ENCODE assay signal across 13 cellular contexts in genomic region chr19:54141356-54141755, GRCh38. TPM values are rescaled to one million over a fixed set of nuclear protein-coding genes. Genes with fewer than 3 reads are reported as not detected.
DNase-seq lines count a peak whose midpoint lies in the region; TF ChIP-seq lines count a peak whose summit lies in the region.
"Had no signal": no experiment of that assay in that cellular context is flagged by ENCODE, and none has a peak within 500 bp of the region (broad histone marks: within the 10 kb centered on the region; RNA-seq: fewer than 3 reads in every experiment).

No MANE protein-coding gene starts in this region.

- POLR2A ChIA-PET in A673 (lab: Charles Lee; ENCODE audit: low non-redundant PET) = no interaction called here

- H3K4me3 ChIP-seq in foreskin fibroblast (ENCODE audit: low read depth in 1 of 2, low read length in 2 of 2) (peak overlapping the region; percentile 4 to 16), A673 (ENCODE audit: low read depth, low read length, poor library complexity, severe bottlenecking) (no peak overlapping the region)

- no peaks in the 10 kb centered on the region for H3K9me3 ChIP-seq in A673 (ENCODE audit: low read depth, low read length, poor library complexity, severe bottlenecking)

- TF ChIP-seq CTCF in foreskin fibroblast (IDR thresholded peaks at IDR 0.05; ENCODE audit: low read depth, low read length) (no peak), A673 (conservative IDR thresholded peaks at IDR 0.05; ENCODE audit: low read depth, low read length) (no peak)

- CTCF ChIA-PET in A673 (lab: Charles Lee) = no interaction called here

- BruUV-seq in A673 (replicated peaks; lab: Mats Ljungman, UMichigan) = no TSS peak

- no peak overlapping the region for H3K27ac ChIP-seq in A673 (ENCODE audit: low read depth, low read length, poor library complexity, severe bottlenecking)

- DNase-seq in HCEC 1CT (peak; percentile 9), foreskin fibroblast (peak; percentile 63 to 86), DMS 273 treated with DMSO at 0.1 percent for 48 hours (lab: John Stamatoyannopoulos, UW) (no peak), A673 (ENCODE audit: low spot score) (no peak)
- DNase-seq: activated CD4-positive, alpha-beta T cell treated with anti-CD3 and anti-CD28 coated beads, Interleukin-2, amount 10 ng/mL, durations not matched to agents 24 days and 14 days; activated T-cell treated with anti-CD3 and anti-CD28 coated beads, Interleukin-2, amount 50 U/mL, for 48 hours; CD8-positive, alpha-beta T cell; GDM1; hippocampal formation; NCI-H2107; NCI-H82; RPMI8226; T-helper 17 cell had no signal

- no peaks in the 10 kb centered on the region for H3K27me3 ChIP-seq in A673 (replicated peaks; ENCODE audit: insufficient read depth, low read depth, low read length, poor library complexity)

- H3K4me1 ChIP-seq in A673 (ENCODE audit: insufficient read depth, low read length, poor library complexity, severe bottlenecking) = peaks cover 12% of the 10 kb centered on the region

- intact Hi-C loops in A673 (cut with micrococcal nuclease; ENCODE audit: unreplicated experiment) = no loop called here

- peaks cover 64% of the 10 kb centered on the region for H3K36me3 ChIP-seq in A673 (ENCODE audit: insufficient read depth, low read length, poor library complexity, severe bottlenecking)

RNA-seq across cellular contexts. Expression of gene CNOT3, which starts 3.8 kb away (rescaled TPM):
- 90.8 and 102 TPM in 2 replicates for total RNA-seq in A673 (2021)

RNA-seq across cellular contexts. Expression of gene LENG1, which starts 18.2 kb away (rescaled TPM):
- 8.8 and 9.7 TPM in 2 replicates for total RNA-seq in A673 (2021)

RNA-seq across cellular contexts. Expression of gene PRPF31, which starts 25.8 kb away (rescaled TPM):
- 109 and 115 TPM in 2 replicates for total RNA-seq in A673 (2021)

RNA-seq across cellular contexts. Expression of gene TFPT, which starts 25.9 kb away (rescaled TPM):
- total RNA-seq in A673 (2021) = 31.1 and 31.4 TPM in 2 replicates

RNA-seq across cellular contexts. Expression of gene TMC4, which starts 31.6 kb away (rescaled TPM):
- total RNA-seq in A673 (2021) = 0.58 and 0.96 TPM in 2 replicates
- total RNA-seq: CD8-positive, alpha-beta T cell had no signal

Comparison
In these comparisons a context has a peak if more than half of its experiments do, and no peak if none do; other contexts are left out.
1. DNase-seq: peak in HCEC 1CT (single experiment) and foreskin fibroblast (2 of 2); none in DMS 273 treated with DMSO at 0.1 percent for 48 hours (single experiment) and A673 (single experiment).